In genomic region chr1:87154351-87154750, GRCh38 we compare ENCODE assay signal across 1 cellular context.
TF ChIP-seq lines count a peak whose summit lies in the region.

No MANE protein-coding gene starts in this region.

TF ChIP-seq in SK-N-SH, 30 proteins besides CTCF, POLR2A, EP300 and RAD21 (continued from another document):
- TF ChIP-seq RCOR1 (IDR thresholded peaks at IDR 0.05; ENCODE audit: low read length) (no peak), ZBTB33 (IDR thresholded peaks at IDR 0.05; ENCODE audit: borderline replicate concordance, low read depth) (no peak), JUND (IDR thresholded peaks at IDR 0.05) (no peak), GATA2 (CRISPR knock-in tag; IDR thresholded peaks at IDR 0.05) (no peak)
